In the genomic region with DNA sequence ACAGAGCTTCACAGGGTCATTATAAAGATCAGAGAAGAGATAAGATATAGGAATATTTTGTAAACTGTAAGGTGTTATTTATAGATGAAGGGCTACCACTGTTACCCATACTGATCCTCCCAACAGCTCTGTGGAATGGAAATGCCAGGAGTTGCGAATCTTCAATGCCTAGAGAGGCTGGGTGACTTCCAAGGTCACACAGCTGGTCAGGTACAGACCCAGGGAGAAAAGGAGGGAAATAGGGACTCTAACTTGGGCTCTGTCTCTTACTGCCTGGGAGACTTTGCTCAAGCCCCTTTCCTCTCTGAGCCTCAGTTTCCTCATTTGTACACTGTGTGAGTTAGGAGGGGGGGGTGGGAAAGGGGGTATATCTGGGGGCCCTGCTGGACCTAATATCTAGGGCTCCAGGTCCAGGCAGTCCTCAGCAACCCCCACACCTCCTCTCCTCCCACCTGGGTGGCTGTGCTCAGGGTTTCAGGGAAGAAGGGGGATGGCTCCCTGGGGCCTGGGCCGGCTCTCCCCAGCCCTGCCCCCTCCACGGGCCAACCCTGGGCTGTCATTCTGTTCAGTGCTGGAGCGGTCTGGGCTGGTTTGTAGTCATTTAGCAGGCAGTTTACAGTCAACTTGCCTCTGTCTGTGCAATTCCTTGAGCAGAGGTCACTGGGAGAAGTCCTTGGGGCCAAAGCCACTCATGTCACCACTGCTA, we compare ENCODE assay signal across 9 cellular contexts. TPM values are rescaled to one million over a fixed set of nuclear protein-coding genes. Genes with fewer than 3 reads are reported as not detected.
"Had no signal": no experiment of that assay in that cellular context is flagged by ENCODE, and none has a peak within 500 bp of the region (broad histone marks: within the 10 kb centered on the region; RNA-seq: fewer than 3 reads in every experiment).

No MANE protein-coding gene starts in this region.

- H2AFZ ChIP-seq: GM23248 had no signal

- H3K9me3 Mint-ChIP-seq: H9 had no signal

- H3K27ac Mint-ChIP-seq: H9, IgD-negative memory B cell had no signal

- H3K4me3 ChIP-seq: GM23248 had no signal

- H3K36me3 Mint-ChIP-seq: IgD-negative memory B cell had no signal

- FAIRE-seq: HepG2 had no signal

- H3K9ac ChIP-seq: GM23248 had no signal

- H3K4me3 Mint-ChIP-seq: H9, IgD-negative memory B cell had no signal

- ATAC-seq: HepG2 had no signal

- DNase-seq: GM23248, H9, HCEC 1CT, KBM-7 had no signal

- H3K27ac ChIP-seq: GM23248, HL-60 had no signal

RNA-seq across cellular contexts. Expression of a gene that starts 1.5 kb away (rescaled TPM):
- total RNA-seq: GM23248, H4, HepG2, HT1080 had no signal
- polyA plus RNA-seq: GM23248, HepG2, IgD-negative memory B cell had no signal

RNA-seq across cellular contexts. Expression of a gene that starts 19.8 kb away (rescaled TPM):
- total RNA-seq: GM23248, HepG2, HT1080 had no signal
- polyA plus RNA-seq: GM23248, HepG2, IgD-negative memory B cell had no signal

RNA-seq across cellular contexts. Expression of a gene that starts 39.1 kb away (rescaled TPM):
- polyA plus RNA-seq: IgD-negative memory B cell had no signal
